In the genomic region with DNA sequence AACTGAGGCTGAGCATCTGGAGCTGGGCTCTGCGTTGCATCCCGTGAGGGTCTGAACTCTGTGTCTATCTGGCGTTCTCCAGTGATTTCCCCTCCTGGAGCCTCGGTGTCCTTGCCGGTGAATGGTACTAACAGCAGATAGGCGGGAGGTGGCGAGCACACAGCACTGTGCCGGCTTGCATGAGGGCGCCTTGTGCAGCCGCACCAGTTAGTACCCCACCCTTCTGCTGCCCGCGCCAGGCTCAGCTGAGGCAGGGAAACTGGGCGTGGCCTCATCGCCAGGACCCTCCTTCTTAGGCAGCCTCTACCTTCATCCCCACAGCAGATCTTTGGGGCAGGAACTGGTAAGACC, we compare ENCODE assay signal across 2 cellular contexts.
TF ChIP-seq lines count a peak whose summit lies in the region.

No MANE protein-coding gene starts in this region.

TF ChIP-seq in WTC11, 78 proteins besides CTCF, POLR2A, EP300 and RAD21:
- TF ChIP-seq NR3C1 (CRISPR knock-in tag; conservative IDR thresholded peaks at IDR 0.05; ENCODE audit: low read depth) (no peak), ZBTB21 (CRISPR knock-in tag; IDR thresholded peaks at IDR 0.05; ENCODE audit: borderline replicate concordance) (no peak), STAT6 (CRISPR knock-in tag; conservative IDR thresholded peaks at IDR 0.05; ENCODE audit: low read depth) (no peak), HMGXB4 (CRISPR knock-in tag; IDR thresholded peaks at IDR 0.05) (no peak), FOXP4 (CRISPR knock-in tag; IDR thresholded peaks at IDR 0.05) (no peak), RELA (CRISPR knock-in tag; IDR thresholded peaks at IDR 0.05; ENCODE audit: borderline replicate concordance) (no peak), CREB1 (CRISPR knock-in tag; IDR thresholded peaks at IDR 0.05) (no peak), JAZF1 (CRISPR knock-in tag; IDR thresholded peaks at IDR 0.05) (no peak)
- TF ChIP-seq, protein P1, sequence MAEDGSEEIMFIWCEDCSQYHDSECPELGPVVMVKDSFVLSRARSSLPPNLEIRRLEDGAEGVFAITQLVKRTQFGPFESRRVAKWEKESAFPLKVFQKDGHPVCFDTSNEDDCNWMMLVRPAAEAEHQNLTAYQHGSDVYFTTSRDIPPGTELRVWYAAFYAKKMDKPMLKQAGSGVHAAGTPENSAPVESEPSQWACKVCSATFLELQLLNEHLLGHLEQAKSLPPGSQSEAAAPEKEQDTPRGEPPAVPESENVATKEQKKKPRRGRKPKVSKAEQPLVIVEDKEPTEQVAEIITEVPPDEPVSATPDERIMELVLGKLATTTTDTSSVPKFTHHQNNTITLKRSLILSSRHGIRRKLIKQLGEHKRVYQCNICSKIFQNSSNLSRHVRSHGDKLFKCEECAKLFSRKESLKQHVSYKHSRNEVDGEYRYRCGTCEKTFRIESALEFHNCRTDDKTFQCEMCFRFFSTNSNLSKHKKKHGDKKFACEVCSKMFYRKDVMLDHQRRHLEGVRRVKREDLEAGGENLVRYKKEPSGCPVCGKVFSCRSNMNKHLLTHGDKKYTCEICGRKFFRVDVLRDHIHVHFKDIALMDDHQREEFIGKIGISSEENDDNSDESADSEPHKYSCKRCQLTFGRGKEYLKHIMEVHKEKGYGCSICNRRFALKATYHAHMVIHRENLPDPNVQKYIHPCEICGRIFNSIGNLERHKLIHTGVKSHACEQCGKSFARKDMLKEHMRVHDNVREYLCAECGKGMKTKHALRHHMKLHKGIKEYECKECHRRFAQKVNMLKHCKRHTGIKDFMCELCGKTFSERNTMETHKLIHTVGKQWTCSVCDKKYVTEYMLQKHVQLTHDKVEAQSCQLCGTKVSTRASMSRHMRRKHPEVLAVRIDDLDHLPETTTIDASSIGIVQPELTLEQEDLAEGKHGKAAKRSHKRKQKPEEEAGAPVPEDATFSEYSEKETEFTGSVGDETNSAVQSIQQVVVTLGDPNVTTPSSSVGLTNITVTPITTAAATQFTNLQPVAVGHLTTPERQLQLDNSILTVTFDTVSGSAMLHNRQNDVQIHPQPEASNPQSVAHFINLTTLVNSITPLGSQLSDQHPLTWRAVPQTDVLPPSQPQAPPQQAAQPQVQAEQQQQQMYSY (CRISPR knock-in tag; IDR thresholded peaks at IDR 0.05), result no peak
- TF ChIP-seq, protein P2, sequence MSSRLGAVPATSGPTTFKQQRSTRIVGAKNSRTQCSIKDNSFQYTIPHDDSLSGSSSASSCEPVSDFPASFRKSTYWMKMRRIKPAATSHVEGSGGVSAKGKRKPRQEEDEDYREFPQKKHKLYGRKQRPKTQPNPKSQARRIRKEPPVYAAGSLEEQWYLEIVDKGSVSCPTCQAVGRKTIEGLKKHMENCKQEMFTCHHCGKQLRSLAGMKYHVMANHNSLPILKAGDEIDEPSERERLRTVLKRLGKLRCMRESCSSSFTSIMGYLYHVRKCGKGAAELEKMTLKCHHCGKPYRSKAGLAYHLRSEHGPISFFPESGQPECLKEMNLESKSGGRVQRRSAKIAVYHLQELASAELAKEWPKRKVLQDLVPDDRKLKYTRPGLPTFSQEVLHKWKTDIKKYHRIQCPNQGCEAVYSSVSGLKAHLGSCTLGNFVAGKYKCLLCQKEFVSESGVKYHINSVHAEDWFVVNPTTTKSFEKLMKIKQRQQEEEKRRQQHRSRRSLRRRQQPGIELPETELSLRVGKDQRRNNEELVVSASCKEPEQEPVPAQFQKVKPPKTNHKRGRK (CRISPR knock-in tag; IDR thresholded peaks at IDR 0.05; ENCODE audit: borderline replicate concordance), result no peak

TF ChIP-seq in K562, 482 proteins besides CTCF, POLR2A, EP300 and RAD21:
- TF ChIP-seq ZFP30 (CRISPR knock-in tag; IDR thresholded peaks at IDR 0.05; ENCODE audit: borderline replicate concordance), result no peak
- TF ChIP-seq ZNF165 (CRISPR knock-in tag; IDR thresholded peaks at IDR 0.05; ENCODE audit: borderline replicate concordance), result no peak
- no peak for TF ChIP-seq STAT5B (CRISPR knock-in tag; IDR thresholded peaks at IDR 0.05)
- no peak for TF ChIP-seq CREB5 (CRISPR knock-in tag; IDR thresholded peaks at IDR 0.05)
- no peak for TF ChIP-seq REST (CRISPR knock-in tag; IDR thresholded peaks at IDR 0.05; ENCODE audit: low read depth)
- TF ChIP-seq KLF6 (CRISPR knock-in tag; IDR thresholded peaks at IDR 0.05; ENCODE audit: borderline replicate concordance), result no peak
- TF ChIP-seq ZNF318 (IDR thresholded peaks at IDR 0.05; ENCODE audit: borderline replicate concordance in 1 of 2, low read depth in 1 of 2), result no peak
- TF ChIP-seq, protein P3, sequence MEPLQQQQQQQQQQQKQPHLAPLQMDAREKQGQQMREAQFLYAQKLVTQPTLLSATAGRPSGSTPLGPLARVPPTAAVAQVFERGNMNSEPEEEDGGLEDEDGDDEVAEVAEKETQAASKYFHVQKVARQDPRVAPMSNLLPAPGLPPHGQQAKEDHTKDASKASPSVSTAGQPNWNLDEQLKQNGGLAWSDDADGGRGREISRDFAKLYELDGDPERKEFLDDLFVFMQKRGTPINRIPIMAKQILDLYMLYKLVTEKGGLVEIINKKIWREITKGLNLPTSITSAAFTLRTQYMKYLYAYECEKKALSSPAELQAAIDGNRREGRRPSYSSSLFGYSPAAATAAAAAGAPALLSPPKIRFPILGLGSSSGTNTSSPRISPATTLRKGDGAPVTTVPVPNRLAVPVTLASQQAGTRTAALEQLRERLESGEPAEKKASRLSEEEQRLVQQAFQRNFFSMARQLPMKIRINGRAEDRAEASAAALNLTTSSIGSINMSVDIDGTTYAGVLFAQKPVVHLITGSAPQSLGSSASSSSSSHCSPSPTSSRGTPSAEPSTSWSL (CRISPR knock-in tag; IDR thresholded peaks at IDR 0.05; ENCODE audit: borderline replicate concordance), result no peak
- TF ChIP-seq, protein P4, sequence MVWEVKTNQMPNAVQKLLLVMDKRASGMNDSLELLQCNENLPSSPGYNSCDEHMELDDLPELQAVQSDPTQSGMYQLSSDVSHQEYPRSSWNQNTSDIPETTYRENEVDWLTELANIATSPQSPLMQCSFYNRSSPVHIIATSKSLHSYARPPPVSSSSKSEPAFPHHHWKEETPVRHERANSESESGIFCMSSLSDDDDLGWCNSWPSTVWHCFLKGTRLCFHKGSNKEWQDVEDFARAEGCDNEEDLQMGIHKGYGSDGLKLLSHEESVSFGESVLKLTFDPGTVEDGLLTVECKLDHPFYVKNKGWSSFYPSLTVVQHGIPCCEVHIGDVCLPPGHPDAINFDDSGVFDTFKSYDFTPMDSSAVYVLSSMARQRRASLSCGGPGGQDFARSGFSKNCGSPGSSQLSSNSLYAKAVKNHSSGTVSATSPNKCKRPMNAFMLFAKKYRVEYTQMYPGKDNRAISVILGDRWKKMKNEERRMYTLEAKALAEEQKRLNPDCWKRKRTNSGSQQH (CRISPR knock-in tag; IDR thresholded peaks at IDR 0.05), result no peak
- no peak for TF ChIP-seq TCFL5 (CRISPR knock-in tag; conservative IDR thresholded peaks at IDR 0.05)
- TF ChIP-seq MCM3 (IDR thresholded peaks at IDR 0.05), result no peak
- TF ChIP-seq ZNF212 (CRISPR knock-in tag; IDR thresholded peaks at IDR 0.05), result no peak
- TF ChIP-seq MCM5 (IDR thresholded peaks at IDR 0.05; ENCODE audit: low read depth), result no peak
- no peak for TF ChIP-seq ZNF707 (CRISPR knock-in tag; conservative IDR thresholded peaks at IDR 0.05)
- no peak for TF ChIP-seq FOXA1 (IDR thresholded peaks at IDR 0.05; ENCODE audit: borderline replicate concordance)
- no peak for TF ChIP-seq HNRNPK (IDR thresholded peaks at IDR 0.05; ENCODE audit: low read depth, low read length, poor library complexity, severe bottlenecking)
- TF ChIP-seq SMARCC2 (IDR thresholded peaks at IDR 0.05; ENCODE audit: low read depth), result no peak
- no peak for TF ChIP-seq HCFC1 (IDR thresholded peaks at IDR 0.05; ENCODE audit: low read depth, low read length)
- TF ChIP-seq SMARCA5 (IDR thresholded peaks at IDR 0.05), result no peak
- no peak for TF ChIP-seq ZNF239 (CRISPR knock-in tag; IDR thresholded peaks at IDR 0.05)
